Comparison of ENCODE assay signal across 1 cellular context in the genomic region with DNA sequence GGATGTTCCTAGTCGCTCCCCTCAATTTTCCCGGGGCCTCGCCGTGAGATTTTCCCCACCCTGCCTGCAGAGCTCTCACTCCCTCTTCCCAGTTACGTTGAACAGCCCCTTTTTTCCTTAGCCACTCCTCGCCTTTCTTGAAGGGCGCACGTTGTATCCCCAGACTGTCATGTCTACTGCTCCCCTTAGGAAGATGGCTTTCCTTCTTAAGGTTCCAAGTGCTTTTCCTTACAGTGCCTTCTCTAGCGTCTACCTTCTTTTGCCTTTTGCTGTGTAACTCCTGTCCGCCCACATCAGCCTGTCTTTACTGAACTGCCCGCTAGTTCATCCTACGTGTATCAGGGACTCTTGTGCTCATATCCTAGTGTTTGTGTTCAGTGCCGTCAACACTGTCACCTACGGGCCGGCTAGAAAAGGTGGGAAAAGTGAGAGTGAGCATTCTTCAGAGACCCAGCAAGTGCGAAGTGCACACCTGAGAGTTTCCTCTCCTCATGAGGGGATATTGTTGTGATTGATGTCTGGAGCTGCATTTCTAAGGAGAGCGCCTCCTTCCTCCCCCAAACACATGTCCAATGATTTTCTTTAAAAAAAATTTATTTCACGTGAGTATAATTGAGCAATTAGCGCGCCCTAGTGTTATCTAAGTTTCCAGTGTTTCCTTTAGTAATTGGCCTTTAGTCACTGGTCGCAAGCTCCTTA.
A peak's percentile ranks its signal among the peaks of the same experiment; 100 is the strongest.
TF ChIP-seq lines count a peak whose summit lies in the region.

No MANE protein-coding gene starts in this region.

TF ChIP-seq in K562, 482 proteins besides CTCF, POLR2A, EP300 and RAD21 (continued from another document):
- TF ChIP-seq, protein P1, sequence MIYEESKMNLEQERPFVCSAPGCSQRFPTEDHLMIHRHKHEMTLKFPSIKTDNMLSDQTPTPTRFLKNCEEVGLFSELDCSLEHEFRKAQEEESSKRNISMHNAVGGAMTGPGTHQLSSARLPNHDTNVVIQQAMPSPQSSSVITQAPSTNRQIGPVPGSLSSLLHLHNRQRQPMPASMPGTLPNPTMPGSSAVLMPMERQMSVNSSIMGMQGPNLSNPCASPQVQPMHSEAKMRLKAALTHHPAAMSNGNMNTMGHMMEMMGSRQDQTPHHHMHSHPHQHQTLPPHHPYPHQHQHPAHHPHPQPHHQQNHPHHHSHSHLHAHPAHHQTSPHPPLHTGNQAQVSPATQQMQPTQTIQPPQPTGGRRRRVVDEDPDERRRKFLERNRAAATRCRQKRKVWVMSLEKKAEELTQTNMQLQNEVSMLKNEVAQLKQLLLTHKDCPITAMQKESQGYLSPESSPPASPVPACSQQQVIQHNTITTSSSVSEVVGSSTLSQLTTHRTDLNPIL (CRISPR knock-in tag; IDR thresholded peaks at IDR 0.05): no peak
- TF ChIP-seq SP1 (CRISPR knock-in tag; IDR thresholded peaks at IDR 0.05) (no peak), SP2 (IDR thresholded peaks at IDR 0.05; ENCODE audit: extremely low read depth, low read depth, low read length, poor library complexity, severe bottlenecking) (no peak), ZNF507 (tag; conservative IDR thresholded peaks at IDR 0.05) (no peak), L3MBTL2 (IDR thresholded peaks at IDR 0.05) (peak; percentile 97), NONO (IDR thresholded peaks at IDR 0.05; ENCODE audit: low read depth in 2 of 2, low read length in 1 of 2) (no peak), ZNF436 (CRISPR knock-in tag; IDR thresholded peaks at IDR 0.05) (no peak), TRIM28 (IDR thresholded peaks at IDR 0.05) (no peak; the same call in 1 of the 2 replicates), ZNF77 (CRISPR knock-in tag; IDR thresholded peaks at IDR 0.05) (no peak), SRF (CRISPR knock-in tag; IDR thresholded peaks at IDR 0.05) (peak in 1 of 2 experiments; percentile 56; a peak in 2 of 4 replicates), BHLHE40 (IDR thresholded peaks at IDR 0.05; ENCODE audit: low read length) (peak; percentile 71), CHD2 (IDR thresholded peaks at IDR 0.05; ENCODE audit: low read depth, low read length) (no peak), MBD2 (IDR thresholded peaks at IDR 0.05; ENCODE audit: borderline replicate concordance, low read depth) (no peak), CTBP1 (IDR thresholded peaks at IDR 0.05; ENCODE audit: borderline replicate concordance) (no peak), GATAD2A (IDR thresholded peaks at IDR 0.05) (no peak), DNMT1 (IDR thresholded peaks at IDR 0.05) (no peak)
- TF ChIP-seq, protein P2, sequence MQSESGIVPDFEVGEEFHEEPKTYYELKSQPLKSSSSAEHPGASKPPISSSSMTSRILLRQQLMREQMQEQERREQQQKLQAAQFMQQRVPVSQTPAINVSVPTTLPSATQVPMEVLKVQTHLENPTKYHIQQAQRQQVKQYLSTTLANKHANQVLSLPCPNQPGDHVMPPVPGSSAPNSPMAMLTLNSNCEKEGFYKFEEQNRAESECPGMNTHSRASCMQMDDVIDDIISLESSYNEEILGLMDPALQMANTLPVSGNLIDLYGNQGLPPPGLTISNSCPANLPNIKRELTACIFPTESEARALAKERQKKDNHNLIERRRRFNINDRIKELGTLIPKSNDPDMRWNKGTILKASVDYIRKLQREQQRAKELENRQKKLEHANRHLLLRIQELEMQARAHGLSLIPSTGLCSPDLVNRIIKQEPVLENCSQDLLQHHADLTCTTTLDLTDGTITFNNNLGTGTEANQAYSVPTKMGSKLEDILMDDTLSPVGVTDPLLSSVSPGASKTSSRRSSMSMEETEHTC (IDR thresholded peaks at IDR 0.05): no peak
- TF ChIP-seq, protein P3, sequence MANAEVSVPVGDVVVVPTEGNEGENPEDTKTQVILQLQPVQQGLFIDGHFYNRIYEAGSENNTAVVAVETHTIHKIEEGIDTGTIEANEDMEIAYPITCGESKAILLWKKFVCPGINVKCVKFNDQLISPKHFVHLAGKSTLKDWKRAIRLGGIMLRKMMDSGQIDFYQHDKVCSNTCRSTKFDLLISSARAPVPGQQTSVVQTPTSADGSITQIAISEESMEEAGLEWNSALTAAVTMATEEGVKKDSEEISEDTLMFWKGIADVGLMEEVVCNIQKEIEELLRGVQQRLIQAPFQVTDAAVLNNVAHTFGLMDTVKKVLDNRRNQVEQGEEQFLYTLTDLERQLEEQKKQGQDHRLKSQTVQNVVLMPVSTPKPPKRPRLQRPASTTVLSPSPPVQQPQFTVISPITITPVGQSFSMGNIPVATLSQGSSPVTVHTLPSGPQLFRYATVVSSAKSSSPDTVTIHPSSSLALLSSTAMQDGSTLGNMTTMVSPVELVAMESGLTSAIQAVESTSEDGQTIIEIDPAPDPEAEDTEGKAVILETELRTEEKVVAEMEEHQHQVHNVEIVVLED (CRISPR knock-in tag; IDR thresholded peaks at IDR 0.05): no peak
